In genomic region chr9:136579638-136580219, GRCh38 we compare ENCODE assay signal across 7 cellular contexts. TPM values are rescaled to one million over a fixed set of nuclear protein-coding genes. Genes with fewer than 3 reads are reported as not detected.
DNase-seq lines count a peak whose midpoint lies in the region; ATAC-seq and TF ChIP-seq lines count a peak whose summit lies in the region.
"Not testable (repeated sequence)": the region's sequence is repeated elsewhere in the genome, so short reads cannot be mapped to it uniquely, and the experiment has no call there.

No MANE protein-coding gene starts in this region.

- H4K91ac ChIP-seq in neuronal stem cell (ENCODE audit: low read depth, low read length, poor library complexity), result not testable (repeated sequence)

- not testable (repeated sequence) for DNase-seq in CD4-positive, alpha-beta T cell; RWPE1 (ENCODE audit: low spot score); activated T-cell treated with anti-CD3 and anti-CD28 coated beads, Interleukin-2, amount 50 U/mL, for 72 hours; memory B cell (ENCODE audit: low spot score in 2 of 2); neuronal stem cell (ENCODE audit: low spot score)

- not testable (repeated sequence) for H3K23ac ChIP-seq in neuronal stem cell (ENCODE audit: low read depth, low read length, poor library complexity)

- not testable (repeated sequence) for TF ChIP-seq CTCF in CD4-positive, alpha-beta T cell (IDR thresholded peaks at IDR 0.05); RWPE1 (conservative IDR thresholded peaks at IDR 0.05; ENCODE audit: low read depth); brain (conservative IDR thresholded peaks at IDR 0.05)

- H3K36me3 Mint-ChIP-seq in CD4-positive, alpha-beta T cell (ENCODE audit: low read depth); activated T-cell treated with anti-CD3 and anti-CD28 coated beads, Interleukin-2, amount 50 U/mL, for 72 hours (ENCODE audit: insufficient read depth in 2 of 2); activated naive CD8-positive, alpha-beta T cell; brain; memory B cell: not testable (repeated sequence)

- H3K18ac ChIP-seq in neuronal stem cell (ENCODE audit: low read length), result peak overlapping the region; percentile 78

- not testable (repeated sequence) for H3K4me3 ChIP-seq in neuronal stem cell (ENCODE audit: low read length in 2 of 2)

- H3K27ac Mint-ChIP-seq in CD4-positive, alpha-beta T cell; activated naive CD8-positive, alpha-beta T cell: not testable (repeated sequence)
- peak overlapping the region; percentile 18 for H3K27ac Mint-ChIP-seq in activated T-cell treated with anti-CD3 and anti-CD28 coated beads, Interleukin-2, amount 50 U/mL, for 72 hours
- H3K27ac Mint-ChIP-seq in brain (peak overlapping the region in 3 of 5 experiments; percentile 3 to 82 (median 6)), memory B cell (peak overlapping the region; percentile 25)

- CTCF ChIA-PET in CD4-positive, alpha-beta T cell (lab: Charles Lee), result not testable (repeated sequence)
- CTCF ChIA-PET in RWPE1 (lab: Yijun Ruan, JAX), result interaction anchor here (1.1 kb wide), 1 partner anchor 65 kb away, joined by 6 read pairs; no protein-coding TSS in a partner anchor

- H4K8ac ChIP-seq in neuronal stem cell (ENCODE audit: low read depth, low read length), result not testable (repeated sequence)

- H3K9me3 ChIP-seq in CD4-positive, alpha-beta T cell (ENCODE audit: control insufficient read depth, low read length); neuronal stem cell (replicated peaks in 1 of 2; ENCODE audit: control insufficient read depth in 2 of 2, insufficient read depth in 1 of 2, low read depth in 1 of 2, low read length in 2 of 2): not testable (repeated sequence)

- H2AFZ ChIP-seq in neuronal stem cell (ENCODE audit: low read length), result not testable (repeated sequence)

- WGBS in neuronal stem cell (ENCODE audit: extremely low coverage in 2 of 2, insufficient read length in 2 of 2, insufficient replicate concordance in 1 of 2), 2 donors, result 100% methylated on average over 3 to 6 of the region's 9 CpGs

- H2BK15ac ChIP-seq in neuronal stem cell (ENCODE audit: low read length), result peak overlapping the region; percentile 86

- not testable (repeated sequence) for H3K4ac ChIP-seq in neuronal stem cell (ENCODE audit: low read length)

- not testable (repeated sequence) for H3K4me1 Mint-ChIP-seq in CD4-positive, alpha-beta T cell (ENCODE audit: low read depth); activated naive CD8-positive, alpha-beta T cell (ENCODE audit: low read depth)
- peaks cover 14% of the 10 kb centered on the region for H3K4me1 Mint-ChIP-seq in activated T-cell treated with anti-CD3 and anti-CD28 coated beads, Interleukin-2, amount 50 U/mL, for 72 hours (ENCODE audit: low read depth)
- peaks cover 17% of the 10 kb centered on the region for H3K4me1 Mint-ChIP-seq in brain
- peaks cover 11% of the 10 kb centered on the region for H3K4me1 Mint-ChIP-seq in memory B cell

- not testable (repeated sequence) for H2BK120ac ChIP-seq in neuronal stem cell (ENCODE audit: low read depth, low read length)

- not testable (repeated sequence) for H3K36me3 ChIP-seq in neuronal stem cell (replicated peaks in 1 of 2; ENCODE audit: control insufficient read depth in 2 of 2, insufficient read depth in 2 of 2, low read length in 2 of 2)

- peak overlapping the region; percentile 77 for H2BK5ac ChIP-seq in neuronal stem cell (ENCODE audit: low read length)

- intact Hi-C loops in CD4-positive, alpha-beta T cell (cut with DNase I, micrococcal nuclease), result not testable (repeated sequence)

- not testable (repeated sequence) for H3K27me3 Mint-ChIP-seq in CD4-positive, alpha-beta T cell; activated T-cell treated with anti-CD3 and anti-CD28 coated beads, Interleukin-2, amount 50 U/mL, for 72 hours (ENCODE audit: low read depth); activated naive CD8-positive, alpha-beta T cell; brain
- H3K27me3 Mint-ChIP-seq in memory B cell, result peaks cover 11% of the 10 kb centered on the region

- H3K9ac ChIP-seq in neuronal stem cell (ENCODE audit: low read depth, low read length, poor library complexity), result not testable (repeated sequence)

- peak; percentile 15 for ATAC-seq in CD4-positive, alpha-beta T cell (ENCODE audit: poor library complexity)
- not testable (repeated sequence) for ATAC-seq in activated T-cell treated with anti-CD3 and anti-CD28 coated beads, Interleukin-2, amount 50 U/mL, for 72 hours (replicated peaks in 1 of 2); memory B cell (ENCODE audit: low read depth)

- H2BK12ac ChIP-seq in neuronal stem cell (ENCODE audit: low read length), result not testable (repeated sequence)

- H3K9me3 Mint-ChIP-seq in CD4-positive, alpha-beta T cell; activated T-cell treated with anti-CD3 and anti-CD28 coated beads, Interleukin-2, amount 50 U/mL, for 72 hours; activated naive CD8-positive, alpha-beta T cell (ENCODE audit: low read depth); brain; memory B cell: not testable (repeated sequence)

- POLR2A ChIA-PET in CD4-positive, alpha-beta T cell (lab: Charles Lee), result interaction anchor here (0.7 kb wide), 1 partner anchor 41 kb away, joined by 3 read pairs; no protein-coding TSS in a partner anchor
- POLR2A ChIA-PET in RWPE1 (lab: Yijun Ruan, JAX; ENCODE audit: low non-redundant PET), result interaction anchor here (0.7 kb wide), 1 partner anchor 25 kb away, joined by 3 read pairs; no protein-coding TSS in a partner anchor

- peak overlapping the region; percentile 90 for H2AK5ac ChIP-seq in neuronal stem cell (ENCODE audit: low read depth, low read length)

- not testable (repeated sequence) for H3K14ac ChIP-seq in neuronal stem cell (ENCODE audit: low read length)

- H3K27ac ChIP-seq in CD4-positive, alpha-beta T cell (ENCODE audit: low read depth, low read length); neuronal stem cell (replicated peaks; ENCODE audit: low read length): not testable (repeated sequence)
- H3K27ac ChIP-seq in RWPE1, result peak overlapping the region; percentile 82

- peaks cover 24 to 25% of the 10 kb centered on the region in 2 donors for H3K4me1 ChIP-seq in neuronal stem cell (ENCODE audit: control insufficient read depth in 2 of 2, insufficient read depth in 1 of 2, low read depth in 1 of 2, low read length in 2 of 2)

- not testable (repeated sequence) for H3K27me3 ChIP-seq in CD4-positive, alpha-beta T cell (ENCODE audit: control insufficient read depth, insufficient read depth, low read length); neuronal stem cell (ENCODE audit: control insufficient read depth in 3 of 3, insufficient read depth in 3 of 3, low read depth in 1 of 3, low read length in 3 of 3)

- H3K4me2 ChIP-seq in neuronal stem cell (ENCODE audit: insufficient read depth, low read length, poor library complexity, severe bottlenecking), result not testable (repeated sequence)

- H3K4me3 Mint-ChIP-seq in CD4-positive, alpha-beta T cell; activated T-cell treated with anti-CD3 and anti-CD28 coated beads, Interleukin-2, amount 50 U/mL, for 72 hours: not testable (repeated sequence)
- peak overlapping the region; percentile 53 for H3K4me3 Mint-ChIP-seq in activated naive CD8-positive, alpha-beta T cell
- peak overlapping the region in 2 of 5 experiments; percentile 4 to 6 for H3K4me3 Mint-ChIP-seq in brain
- H3K4me3 Mint-ChIP-seq in memory B cell, result peak overlapping the region; percentile 28

- not testable (repeated sequence) for H3K79me1 ChIP-seq in neuronal stem cell (ENCODE audit: low read depth, low read length)

RNA-seq across cellular contexts. Expression of gene NOTCH1, which starts 33.9 kb away (rescaled TPM):
- total RNA-seq in CD4-positive, alpha-beta T cell, result 10 to 100 TPM; 30.8 to 34.2 TPM
- total RNA-seq in activated T-cell treated with anti-CD3 and anti-CD28 coated beads, Interleukin-2, amount 50 U/mL, for 72 hours, result 10 to 100 TPM; 71.6 to 84.2 TPM
- polyA plus RNA-seq in brain (ENCODE audit: insufficient read depth, low read depth, low replicate concordance), result 12.3 TPM
- polyA plus RNA-seq in neuronal stem cell (2013, experiment 1 of 2), result 32.9 TPM
- polyA plus RNA-seq in neuronal stem cell (2013, experiment 2 of 2), result 33.2 TPM
